14 cellular contexts compared by ENCODE assay signal in the genomic region with DNA sequence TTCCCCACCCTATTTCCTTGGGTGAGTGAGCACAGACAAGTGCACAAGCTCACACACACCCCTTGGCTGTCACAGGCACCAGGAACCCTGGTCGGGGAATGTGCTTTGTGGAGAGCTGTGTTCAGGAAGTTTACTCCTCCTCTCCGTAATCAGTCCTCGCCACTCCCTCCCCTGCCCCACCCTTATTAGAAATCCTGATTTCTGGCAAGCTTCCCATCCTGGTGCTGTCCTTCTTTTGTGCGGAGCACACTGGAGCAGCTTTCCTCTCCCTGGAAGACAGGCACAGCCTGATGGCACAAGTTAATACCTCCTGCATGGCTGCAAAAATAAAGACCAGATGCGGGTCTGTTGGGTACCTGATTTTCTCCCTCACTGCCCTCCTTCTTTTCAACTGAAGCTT. TPM values are rescaled to one million over a fixed set of nuclear protein-coding genes. Genes with fewer than 3 reads are reported as not detected.
DNase-seq lines count a peak whose midpoint lies in the region; ATAC-seq and TF ChIP-seq lines count a peak whose summit lies in the region.
"Had no signal": no experiment of that assay in that cellular context is flagged by ENCODE, and none has a peak within 500 bp of the region (broad histone marks: within the 10 kb centered on the region; RNA-seq: fewer than 3 reads in every experiment).

No MANE protein-coding gene starts in this region.

- WGBS in mesodermal cell (ENCODE audit: insufficient coverage in 2 of 2), 2 experiments = 73 to 85% methylated on average over 3 to 5 of the region's 5 CpGs

- intact Hi-C loops in Calu3 (cut with micrococcal nuclease; ENCODE audit: unreplicated experiment) = no loop called here
- intact Hi-C loops in activated CD4-positive, alpha-beta T cell treated with anti-CD3 and anti-CD28 coated beads for 36 hours (cut with DNase I, micrococcal nuclease) = no loop called here

- POLR2A ChIA-PET in activated CD4-positive, alpha-beta T cell treated with anti-CD3 and anti-CD28 coated beads for 36 hours (lab: Charles Lee) = no interaction called here

- peak overlapping the region; percentile 25 for H3K27ac Mint-ChIP-seq in Calu3 (ENCODE audit: unreplicated experiment)
- peak overlapping the region; percentile 71 for H3K27ac Mint-ChIP-seq in chondrocyte (ENCODE audit: unreplicated experiment)
- no peak overlapping the region for H3K27ac Mint-ChIP-seq in activated CD4-positive, alpha-beta T cell treated with anti-CD3 and anti-CD28 coated beads for 36 hours
- H3K27ac Mint-ChIP-seq: activated T-helper 1 cell treated with anti-CD3 and anti-CD28 coated beads, Interleukin-12 subunit alpha, Interleukin-12 subunit beta, Interleukin-2, Interleukin-4 antibody, amounts not matched to agents 30 ng/mL and 10 ng/mL and 1 ng/mL, durations not matched to agents 14 hours and 24 hours and 36 hours; immature natural killer cell had no signal

- H3K27me3 Mint-ChIP-seq in Calu3 (ENCODE audit: unreplicated experiment) (no peaks in the 10 kb centered on the region), chondrocyte (ENCODE audit: low read depth) (no peaks in the 10 kb centered on the region)
- H3K27me3 Mint-ChIP-seq in activated CD4-positive, alpha-beta T cell treated with anti-CD3 and anti-CD28 coated beads for 36 hours = no peaks in the 10 kb centered on the region

- H3K36me3 Mint-ChIP-seq in Calu3 (ENCODE audit: insufficient read depth, unreplicated experiment) (peaks cover 30% of the 10 kb centered on the region), chondrocyte (ENCODE audit: low read depth) (peaks cover 16% of the 10 kb centered on the region)
- H3K36me3 Mint-ChIP-seq in activated CD4-positive, alpha-beta T cell treated with anti-CD3 and anti-CD28 coated beads for 36 hours (ENCODE audit: low read depth) = peaks cover 65% of the 10 kb centered on the region

- no peaks in the 10 kb centered on the region for H3K4me1 ChIP-seq in mesodermal cell (ENCODE audit: control insufficient read depth, insufficient read depth, low read length, poor library complexity, severe bottlenecking)
- H3K4me1 ChIP-seq: breast epithelium had no signal

- H3K4me1 Mint-ChIP-seq in Calu3 (ENCODE audit: low read depth, unreplicated experiment) = peaks cover 41% of the 10 kb centered on the region
- H3K4me1 Mint-ChIP-seq in chondrocyte (ENCODE audit: low read depth) = peaks cover 41% of the 10 kb centered on the region
- peaks cover 11% of the 10 kb centered on the region for H3K4me1 Mint-ChIP-seq in activated CD4-positive, alpha-beta T cell treated with anti-CD3 and anti-CD28 coated beads for 36 hours

- BruUV-seq in Calu3 (replicated peaks; lab: Mats Ljungman, UMichigan) = no TSS peak

- H3K4me3 Mint-ChIP-seq in Calu3 (ENCODE audit: low read depth, unreplicated experiment) (no peak overlapping the region), chondrocyte (ENCODE audit: unreplicated experiment) (no peak overlapping the region)
- H3K4me3 Mint-ChIP-seq in activated CD4-positive, alpha-beta T cell treated with anti-CD3 and anti-CD28 coated beads for 36 hours = no peak overlapping the region
- H3K4me3 Mint-ChIP-seq: activated T-helper 1 cell treated with anti-CD3 and anti-CD28 coated beads, Interleukin-12 subunit alpha, Interleukin-12 subunit beta, Interleukin-2, Interleukin-4 antibody, amounts not matched to agents 30 ng/mL and 10 ng/mL and 1 ng/mL, durations not matched to agents 14 hours and 24 hours and 36 hours; immature natural killer cell had no signal

- H3K9me3 ChIP-seq in mesodermal cell (ENCODE audit: control insufficient read depth, low read length) = peaks cover 14% of the 10 kb centered on the region
- H3K9me3 ChIP-seq: breast epithelium had no signal

- ATAC-seq in activated CD4-positive, alpha-beta T cell treated with anti-CD3 and anti-CD28 coated beads for 36 hours = no peak
- ATAC-seq: stimulated activated naive CD8-positive, alpha-beta T cell treated with anti-CD3 and anti-CD28 coated beads, Interleukin-15, Interleukin-2, amounts not matched to agents 100 U/mL and 50 U/mL, for 24 hours had no signal

- CTCF ChIA-PET in Calu3 (lab: Charles Lee) = no interaction called here
- CTCF ChIA-PET in activated CD4-positive, alpha-beta T cell treated with anti-CD3 and anti-CD28 coated beads for 36 hours (lab: Charles Lee) = no interaction called here

- TF ChIP-seq CTCF in Calu3 (IDR thresholded peaks at IDR 0.05; ENCODE audit: unreplicated experiment) = no peak
- no peak for TF ChIP-seq CTCF in chondrocyte (IDR thresholded peaks at IDR 0.05)

- peak; percentile 30 for DNase-seq in Calu3
- peak; percentile 56 for DNase-seq in NCI-H1694 treated with DMSO at 0.1 percent for 48 hours (lab: John Stamatoyannopoulos, UW)
- DNase-seq in chondrocyte (ENCODE audit: low spot score) = no peak
- DNase-seq in DMS79 (lab: John Stamatoyannopoulos, UW) = no peak
- DNase-seq in MV-4-11 (lab: John Stamatoyannopoulos, UW) = no peak
- DNase-seq in AG08396 (ENCODE audit: low spot score) = no peak
- DNase-seq in activated CD4-positive, alpha-beta T cell treated with anti-CD3 and anti-CD28 coated beads for 36 hours = no peak
- DNase-seq: immature natural killer cell; NCI-H510A treated with DMSO at 0.1 percent for 48 hours; stimulated activated naive CD8-positive, alpha-beta T cell treated with anti-CD3 and anti-CD28 coated beads, Interleukin-15, Interleukin-2, amounts not matched to agents 100 U/mL and 50 U/mL, for 24 hours had no signal

- no peak overlapping the region for H3K4me3 ChIP-seq in mesodermal cell (ENCODE audit: extremely low read depth, insufficient read depth, low read length, poor library complexity, severe bottlenecking)
- H3K4me3 ChIP-seq: breast epithelium had no signal

- H3K27ac ChIP-seq in mesodermal cell (ENCODE audit: low read depth, low read length, severe bottlenecking) = peak overlapping the region; percentile 62
- H3K27ac ChIP-seq: breast epithelium, C4-2B had no signal

- H3K9me3 Mint-ChIP-seq in Calu3 (ENCODE audit: low read depth, unreplicated experiment) = peaks cover 16% of the 10 kb centered on the region
- H3K9me3 Mint-ChIP-seq in chondrocyte (ENCODE audit: low read depth) = peaks cover 6% of the 10 kb centered on the region
- H3K9me3 Mint-ChIP-seq in activated CD4-positive, alpha-beta T cell treated with anti-CD3 and anti-CD28 coated beads for 36 hours (ENCODE audit: low read depth) = peaks cover 24% of the 10 kb centered on the region

- H3K36me3 ChIP-seq in mesodermal cell (ENCODE audit: control insufficient read depth, insufficient read depth, low read length) = peaks cover 55% of the 10 kb centered on the region
- H3K36me3 ChIP-seq: breast epithelium had no signal

RNA-seq across cellular contexts. Expression of a gene that starts 55.2 kb away (rescaled TPM):
- total RNA-seq in Calu3 (2022) = not detected in 2 replicates
- 0.23 to 0.94 TPM (median 0.32 TPM) in 3 replicates for total RNA-seq in chondrocyte
- 17.9 TPM for polyA plus RNA-seq in mesodermal cell (2013, experiment 1 of 2)
- polyA plus RNA-seq in mesodermal cell (2013, experiment 2 of 2) = 12.1 TPM
- under 1 TPM; 0.37 to 0.50 TPM for total RNA-seq in activated CD4-positive, alpha-beta T cell treated with anti-CD3 and anti-CD28 coated beads for 36 hours

Comparison
In these comparisons a context has a peak if more than half of its experiments do, and no peak if none do; other contexts are left out.
1. DNase-seq: peak in Calu3 (single experiment) and NCI-H1694 treated with DMSO at 0.1 percent for 48 hours (single experiment); none in chondrocyte (single experiment), DMS79 (single experiment), MV-4-11 (single experiment), AG08396 (single experiment) and activated CD4-positive, alpha-beta T cell treated with anti-CD3 and anti-CD28 coated beads for 36 hours (single experiment).